ENCODE assay signal across 26 cellular contexts in the genomic region with DNA sequence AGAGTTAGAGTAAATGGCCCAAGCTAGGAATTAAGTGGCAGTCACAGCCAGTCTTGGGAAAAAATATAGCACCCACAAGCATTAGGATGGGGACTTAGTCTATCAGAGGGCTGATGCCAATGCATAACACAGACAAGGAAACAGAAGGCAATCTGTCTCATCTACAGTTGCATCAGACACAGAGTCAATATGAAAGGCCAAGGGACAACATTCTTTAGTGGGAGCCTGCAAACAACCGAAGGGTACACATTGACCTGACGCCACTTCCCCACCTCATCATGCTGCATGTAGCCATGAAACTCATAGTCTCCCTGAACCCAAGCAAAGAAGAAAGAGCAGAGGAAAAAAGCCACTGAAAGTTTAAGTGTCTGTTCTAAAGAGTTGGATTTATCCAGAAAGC.
"Had no signal": no experiment of that assay in that cellular context is flagged by ENCODE, and none has a peak within 500 bp of the region (broad histone marks: within the 10 kb centered on the region; RNA-seq: fewer than 3 reads in every experiment).

No MANE protein-coding gene starts in this region.

- DNase-seq: activated CD4-positive, alpha-beta memory T cell treated with anti-CD3 and anti-CD28 coated beads, Interleukin-2, amount 10 ng/mL, durations not matched to agents 7 days and 5 days; activated CD4-positive, alpha-beta T cell treated with anti-CD3 and anti-CD28 coated beads for 1 hour; activated CD4-positive, alpha-beta T cell treated with anti-CD3 and anti-CD28 coated beads for 4 hours; activated CD4-positive, alpha-beta T cell treated with anti-CD3 and anti-CD28 coated beads, Interleukin-2, amount 10 ng/mL, durations not matched to agents 7 days and 5 days; activated CD4-positive, alpha-beta T cell treated with anti-CD3 and anti-CD28 coated beads, Interleukin-2, amount 50 U/mL, for 4 hours; activated CD8-positive, alpha-beta memory T cell treated with anti-CD3 and anti-CD28 coated beads, Interleukin-2, amount 50 U/mL, for 48 hours; activated gamma-delta T cell; activated naive CD4-positive, alpha-beta T cell; activated naive CD4-positive, alpha-beta T cell treated with anti-CD3 and anti-CD28 coated beads, Interleukin-2, amount 10 ng/mL, durations not matched to agents 7 days and 5 days; activated naive CD8-positive, alpha-beta T cell treated with anti-CD3 and anti-CD28 coated beads, Interleukin-2, amount 10 ng/mL, durations not matched to agents 7 days and 5 days; activated T-cell treated with anti-CD3 and anti-CD28 coated beads for 4 hours; activated T-cell treated with anti-CD3 and anti-CD28 coated beads, Interleukin-2, amount 50 U/mL, for 24 hours; activated T-cell treated with anti-CD3 and anti-CD28 coated beads, Interleukin-2, amount 50 U/mL, for 72 hours; effector CD4-positive, alpha-beta T cell; effector memory CD8-positive, alpha-beta T cell; erythroblast; foreskin keratinocyte; gastrocnemius medialis; glutamatergic neuron; heart left ventricle; T-helper 2 cell had no signal

- H3K4me3 ChIP-seq: ascending aorta, breast epithelium, coronary artery, esophagus muscularis mucosa, gastrocnemius medialis, heart left ventricle had no signal

- H3K4me1 ChIP-seq: ascending aorta, breast epithelium, foreskin keratinocyte, gastrocnemius medialis, heart left ventricle had no signal

- H3K9me3 ChIP-seq: ascending aorta, breast epithelium, esophagus muscularis mucosa, gastrocnemius medialis, heart left ventricle had no signal

- H3K27me3 ChIP-seq: ascending aorta, breast epithelium, foreskin keratinocyte, gastrocnemius medialis, heart left ventricle had no signal

- ATAC-seq: activated naive CD4-positive, alpha-beta T cell treated with anti-CD3 and anti-CD28 coated beads, Interleukin-2, amount 50 U/mL, for 72 hours; activated T-cell treated with anti-CD3 and anti-CD28 coated beads, Interleukin-2, amount 50 U/mL, for 72 hours; effector memory CD8-positive, alpha-beta T cell; foreskin keratinocyte; gastrocnemius medialis; heart left ventricle had no signal

- H3K36me3 ChIP-seq: ascending aorta, breast epithelium, esophagus muscularis mucosa, gastrocnemius medialis, heart left ventricle had no signal

- H3K27ac ChIP-seq: ascending aorta, breast epithelium, coronary artery, esophagus muscularis mucosa, foreskin keratinocyte, gastrocnemius medialis, heart left ventricle had no signal
